Comparison of ENCODE assay signal across 8 cellular contexts in genomic region chr9:137114220-137114612, GRCh38. TPM values are rescaled to one million over a fixed set of nuclear protein-coding genes. Genes with fewer than 3 reads are reported as not detected.
DNase-seq lines count a peak whose midpoint lies in the region; ATAC-seq, FAIRE-seq and TF ChIP-seq lines count a peak whose summit lies in the region.

No MANE protein-coding gene starts in this region.

- TF ChIP-seq POLR2A in GM12892 (IDR thresholded peaks at IDR 0.05; ENCODE audit: low read depth, low read length), result no peak

- peak overlapping the region; percentile 55 for H3K4me3 ChIP-seq in HL-60 (replicated peaks; ENCODE audit: insufficient read depth, low read length)
- H3K4me3 ChIP-seq in bronchial epithelial cell (ENCODE audit: low read depth, low read length), result peak overlapping the region; percentile 52

- H3K36me3 Mint-ChIP-seq in nephron progenitor cell (ENCODE audit: low read depth), result no peaks in the 10 kb centered on the region

- H3K36me3 ChIP-seq in bronchial epithelial cell (ENCODE audit: control insufficient read depth, insufficient read depth, low read length), result peaks cover 11% of the 10 kb centered on the region

- H3K9me3 Mint-ChIP-seq in nephron progenitor cell, result no peaks in the 10 kb centered on the region

- no peak for ATAC-seq in HG02885 (IDR thresholded peaks at IDR 0.05; ENCODE audit: poor library complexity, unreplicated experiment)

- DNase-seq in GM12892 (ENCODE audit: insufficient read length) (peak; percentile 67), HL-60 (ENCODE audit: low read depth in 1 of 2, low spot score in 1 of 2) (no peak), bronchial epithelial cell (ENCODE audit: low read depth) (no peak), nephron progenitor cell (no peak), inferior parietal cortex (ENCODE audit: extremely low spot score) (no peak), KG1 (lab: John Stamatoyannopoulos, UW) (no peak)
- no peak for DNase-seq in activated CD4-positive, CD25-positive, alpha-beta regulatory T cell (lab: John Stamatoyannopoulos, UW)

- H3K27me3 Mint-ChIP-seq in nephron progenitor cell (ENCODE audit: low read depth, poor library complexity), result peaks cover 43% of the 10 kb centered on the region

- FAIRE-seq in GM12892 (lab: Jason Lieb, UNC) (no peak), bronchial epithelial cell (lab: Jason Lieb, UNC) (no peak)

- H3K27me3 ChIP-seq in HL-60 (ENCODE audit: insufficient read depth, poor library complexity, severe bottlenecking) (no peaks in the 10 kb centered on the region), bronchial epithelial cell (ENCODE audit: control insufficient read depth, insufficient read depth, low read length) (peaks cover 2% of the 10 kb centered on the region)

- H3K27ac Mint-ChIP-seq in nephron progenitor cell, result no peak overlapping the region

- no peaks in the 10 kb centered on the region for H3K4me1 Mint-ChIP-seq in nephron progenitor cell

- H3K4me3 Mint-ChIP-seq in nephron progenitor cell, result peak overlapping the region; percentile 40

- H3K27ac ChIP-seq in HL-60 (replicated peaks), result peak overlapping the region; percentile 58

- no peak for TF ChIP-seq CTCF in HL-60 (IDR thresholded peaks at IDR 0.05; ENCODE audit: insufficient read depth, low read length)
- no peak for TF ChIP-seq CTCF in bronchial epithelial cell (IDR thresholded peaks at IDR 0.05; ENCODE audit: insufficient read depth, low read length, severe bottlenecking)
- no peak for TF ChIP-seq CTCF in nephron progenitor cell (IDR thresholded peaks at IDR 0.05)

RNA-seq across cellular contexts. Expression of gene DPP7, which starts 0.3 kb away (rescaled TPM):
- 114 TPM for polyA plus RNA-seq in GM12892 (2012; ENCODE audit: missing spikeins)
- 45.1 and 66.6 TPM in 2 replicates for total RNA-seq in bronchial epithelial cell

RNA-seq across cellular contexts. Expression of gene GRIN1, which starts 24.7 kb away (rescaled TPM):
- polyA plus RNA-seq in GM12892 (2012; ENCODE audit: missing spikeins), result 0.17 TPM
- total RNA-seq in bronchial epithelial cell, result 0.26 and 0.53 TPM in 2 replicates

RNA-seq across cellular contexts. Expression of gene MAN1B1, which starts 27.4 kb away (rescaled TPM):
- 23.2 TPM for polyA plus RNA-seq in GM12892 (2012; ENCODE audit: missing spikeins)
- 58.2 and 65.3 TPM in 2 replicates for total RNA-seq in bronchial epithelial cell

RNA-seq across cellular contexts. Expression of gene UAP1L1, which starts 36.9 kb away (rescaled TPM):
- 15.9 TPM for polyA plus RNA-seq in GM12892 (2012; ENCODE audit: missing spikeins)
- total RNA-seq in bronchial epithelial cell, result 2.0 and 3.2 TPM in 2 replicates

RNA-seq across cellular contexts. Expression of gene SAPCD2, which starts 43.9 kb away (rescaled TPM):
- polyA plus RNA-seq in GM12892 (2012; ENCODE audit: missing spikeins), result 2.5 TPM
- total RNA-seq in bronchial epithelial cell, result 0.26 and 1.2 TPM in 2 replicates
